18 cellular contexts compared by ENCODE assay signal in the genomic region with DNA sequence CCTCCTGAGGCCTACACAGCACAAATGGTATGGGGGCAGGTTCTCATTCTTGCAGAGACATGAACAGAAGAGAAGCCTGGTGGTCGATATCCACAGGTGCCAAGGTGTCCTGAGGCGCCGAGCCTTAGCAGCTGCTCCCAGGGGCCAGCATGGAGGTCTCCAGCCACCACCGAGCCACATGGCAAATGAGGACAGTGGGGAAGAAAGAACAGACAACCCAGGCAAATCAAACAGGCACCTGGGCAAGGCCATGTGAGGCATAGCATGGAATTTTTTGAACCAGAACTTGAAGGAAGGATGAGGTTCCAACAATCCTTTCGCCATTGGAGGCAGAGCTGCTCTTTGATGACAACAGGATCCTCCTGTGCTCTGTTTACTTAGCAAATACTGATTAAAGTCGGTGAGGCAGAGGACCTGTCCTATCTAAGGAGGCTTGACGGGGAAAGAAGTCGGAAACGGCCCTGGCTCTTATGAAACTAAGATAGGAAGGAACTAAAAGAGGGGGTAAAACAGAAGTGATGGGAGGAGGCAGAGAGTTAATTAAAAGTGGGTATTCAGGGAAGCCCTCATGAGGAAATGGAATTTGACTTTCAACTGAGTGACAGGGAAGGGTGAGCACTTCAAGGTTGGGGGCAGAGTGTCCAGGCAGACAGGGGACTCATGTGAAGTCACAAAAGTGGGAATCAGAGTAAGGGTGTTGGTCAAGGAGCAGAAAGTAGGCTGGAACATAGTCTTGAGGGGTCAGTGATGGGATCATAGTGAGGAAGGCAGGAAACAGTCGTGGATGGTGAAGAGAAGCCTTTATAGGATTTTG. TPM values are rescaled to one million over a fixed set of nuclear protein-coding genes. Genes with fewer than 3 reads are reported as not detected.
DNase-seq lines count a peak whose midpoint lies in the region; ATAC-seq and TF ChIP-seq lines count a peak whose summit lies in the region.
"Had no signal": no experiment of that assay in that cellular context is flagged by ENCODE, and none has a peak within 500 bp of the region (broad histone marks: within the 10 kb centered on the region; RNA-seq: fewer than 3 reads in every experiment).

No MANE protein-coding gene starts in this region.

- H3K4me1 ChIP-seq in prostate gland (replicated peaks): no peaks in the 10 kb centered on the region

- WGBS in prostate gland: 69% methylated on average over 10 of the region's 10 CpGs

- intact Hi-C loops in left colon (cut with DNase I, micrococcal nuclease) (no loop called here), prostate gland (cut with DNase I) (no loop called here)

- TF ChIP-seq POLR2A in prostate gland (IDR thresholded peaks at IDR 0.05): no peak

- no peaks in the 10 kb centered on the region for H3K27me3 ChIP-seq in prostate gland (replicated peaks; ENCODE audit: insufficient read depth)

- peak overlapping the region; percentile 37 to 41 for H3K27ac ChIP-seq in prostate gland

- no peak for TF ChIP-seq CTCF in prostate gland (IDR thresholded peaks at IDR 0.05)

- no peaks in the 10 kb centered on the region for H3K36me3 ChIP-seq in prostate gland

- H3K9me3 ChIP-seq in prostate gland: no peaks in the 10 kb centered on the region
- H3K9me3 ChIP-seq: SK-N-SH had no signal

- peak; percentile 40 for ATAC-seq in left colon
- no peak for ATAC-seq in GM21576 (IDR thresholded peaks at IDR 0.05; ENCODE audit: unreplicated experiment)
- ATAC-seq: GM23338, T-cell had no signal

- DNase-seq in DMS53 (lab: John Stamatoyannopoulos, UW) (peak; percentile 83), NCI-H146 treated with DMSO at 0.1 percent for 48 hours (lab: John Stamatoyannopoulos, UW; ENCODE audit: unreplicated experiment) (peak; percentile 47), left colon (no peak), prostate gland (ENCODE audit: low spot score) (no peak), mucosa of gallbladder (ENCODE audit: low spot score) (no peak), NCI-H187 treated with DMSO at 0.1 percent for 48 hours (lab: John Stamatoyannopoulos, UW) (no peak)
- DNase-seq: GF-D8, KG1, NCI-H1092, NCI-H1436 treated with DMSO at 0.1 percent for 48 hours, NCI-H774, SHP77 treated with DMSO at 0.1 percent for 48 hours, SK-N-SH, T-cell had no signal

- no peak overlapping the region for H3K4me3 ChIP-seq in prostate gland
- H3K4me3 ChIP-seq: GM23338 had no signal

RNA-seq across cellular contexts. Expression of a gene that starts 8.6 kb away (rescaled TPM):
- total RNA-seq in left colon (under 1 TPM; 0.08 to 0.09 TPM), prostate gland (1 to 10 TPM; 1.6 to 8.0 TPM), mucosa of gallbladder (not detected)
- total RNA-seq: GM23338, NCI-H460, RPMI7951, T-cell had no signal

RNA-seq across cellular contexts. Expression of a gene that starts 16.8 kb away (rescaled TPM):
- total RNA-seq in left colon (not detected), prostate gland (10 to 100 TPM in 1 of 2 donors, under 1 TPM in 1; 0.46 to 10.5 TPM), mucosa of gallbladder (not detected)
- total RNA-seq: GM23338, NCI-H460, RPMI7951, T-cell had no signal

Comparison
In these comparisons a context has a peak if more than half of its experiments do, and no peak if none do; other contexts are left out.
1. DNase-seq: peak in DMS53 (single experiment) and NCI-H146 treated with DMSO at 0.1 percent for 48 hours (single experiment); none in left colon (0 of 2), prostate gland (single experiment), mucosa of gallbladder (single experiment) and NCI-H187 treated with DMSO at 0.1 percent for 48 hours (single experiment).